20 cellular contexts compared by ENCODE assay signal in genomic region chr6:3620389-3620788, GRCh38.
DNase-seq lines count a peak whose midpoint lies in the region; ATAC-seq, FAIRE-seq and TF ChIP-seq lines count a peak whose summit lies in the region.
"Had no signal": no experiment of that assay in that cellular context is flagged by ENCODE, and none has a peak within 500 bp of the region (broad histone marks: within the 10 kb centered on the region; RNA-seq: fewer than 3 reads in every experiment).

No MANE protein-coding gene starts in this region.

- H3K4me1 Mint-ChIP-seq in activated CD8-positive, alpha-beta T cell treated with anti-CD3 and anti-CD28 coated beads, Interleukin-2, amount 10 ng/mL, durations not matched to agents 7 days and 5 days (ENCODE audit: low read depth), result peaks cover 15% of the 10 kb centered on the region
- H3K4me1 Mint-ChIP-seq in activated CD8-positive, alpha-beta T cell treated with anti-CD3 and anti-CD28 coated beads for 36 hours (ENCODE audit: low read depth), result peaks cover 9% of the 10 kb centered on the region
- H3K4me1 Mint-ChIP-seq in naive thymus-derived CD8-positive, alpha-beta T cell, result peaks cover 5 to 22% (median 15%) of the 10 kb centered on the region in 4 donors

- no CpG with 5 or more reads among the region's 8 CpGs for WGBS in neuronal stem cell (ENCODE audit: extremely low coverage in 2 of 2, insufficient read length in 2 of 2, insufficient replicate concordance in 1 of 2), 2 donors

- H3K4me3 ChIP-seq in bronchial epithelial cell (ENCODE audit: low read depth, low read length) (no peak overlapping the region), neuronal stem cell (ENCODE audit: low read length in 2 of 2) (peak overlapping the region in 1 of 2 donors; percentile 9), gastrocnemius medialis (no peak overlapping the region)
- H3K4me3 ChIP-seq: A549, GM23338 had no signal

- H3K27me3 Mint-ChIP-seq in activated CD8-positive, alpha-beta T cell treated with anti-CD3 and anti-CD28 coated beads, Interleukin-2, amount 10 ng/mL, durations not matched to agents 7 days and 5 days (ENCODE audit: low read depth), result peaks cover 18% of the 10 kb centered on the region
- H3K27me3 Mint-ChIP-seq in activated CD8-positive, alpha-beta T cell treated with anti-CD3 and anti-CD28 coated beads for 36 hours, result peaks cover 10% of the 10 kb centered on the region
- H3K27me3 Mint-ChIP-seq in naive thymus-derived CD8-positive, alpha-beta T cell, result peaks cover 0 to 13% (median 3%) of the 10 kb centered on the region in 5 donors

- H3K36me3 ChIP-seq in bronchial epithelial cell (ENCODE audit: control insufficient read depth, insufficient read depth, low read length) (no peaks in the 10 kb centered on the region), neuronal stem cell (replicated peaks in 1 of 2; ENCODE audit: control insufficient read depth in 2 of 2, insufficient read depth in 2 of 2, low read length in 2 of 2) (no peaks in the 10 kb centered on the region), gastrocnemius medialis (no peaks in the 10 kb centered on the region)

- H4K91ac ChIP-seq in neuronal stem cell (ENCODE audit: low read depth, low read length, poor library complexity), result no peak overlapping the region

- ATAC-seq in activated CD8-positive, alpha-beta T cell treated with anti-CD3 and anti-CD28 coated beads, Interleukin-2, amount 10 ng/mL, durations not matched to agents 7 days and 5 days, result no peak
- ATAC-seq in activated CD8-positive, alpha-beta T cell treated with anti-CD3 and anti-CD28 coated beads for 36 hours, result no peak
- no peak for ATAC-seq in naive thymus-derived CD8-positive, alpha-beta T cell
- no peak for ATAC-seq in gastrocnemius medialis
- ATAC-seq: A549, GM23338 had no signal

- H2BK5ac ChIP-seq in neuronal stem cell (ENCODE audit: low read length), result no peak overlapping the region

- H2BK12ac ChIP-seq in neuronal stem cell (ENCODE audit: low read length), result no peak overlapping the region

- H3K79me1 ChIP-seq in neuronal stem cell (ENCODE audit: low read depth, low read length), result no peaks in the 10 kb centered on the region

- no peak overlapping the region for H3K14ac ChIP-seq in neuronal stem cell (ENCODE audit: low read length)

- H3K27me3 ChIP-seq in bronchial epithelial cell (ENCODE audit: control insufficient read depth, insufficient read depth, low read length) (peaks cover 5% of the 10 kb centered on the region), neuronal stem cell (ENCODE audit: control insufficient read depth in 3 of 3, insufficient read depth in 3 of 3, low read depth in 1 of 3, low read length in 3 of 3) (peaks cover 0 to 4% (median 0%) of the 10 kb centered on the region in 3 experiments), gastrocnemius medialis (peaks cover 0 to 6% (median 6%) of the 10 kb centered on the region in 3 donors)

- H2BK120ac ChIP-seq in neuronal stem cell (ENCODE audit: low read depth, low read length), result no peak overlapping the region

- H3K4ac ChIP-seq in neuronal stem cell (ENCODE audit: low read length), result no peak overlapping the region

- in situ Hi-C loops in gastrocnemius medialis (cut with MboI; ENCODE audit: low sequenced_read_pairs in 4 of 4), result no loop called here

- no peak overlapping the region for H3K4me2 ChIP-seq in neuronal stem cell (ENCODE audit: insufficient read depth, low read length, poor library complexity, severe bottlenecking)
- H3K4me2 ChIP-seq: A549, GM23338 had no signal

- TF ChIP-seq POLR2A in gastrocnemius medialis (IDR thresholded peaks at IDR 0.05), result no peak

- no peak overlapping the region for H3K27ac Mint-ChIP-seq in activated CD8-positive, alpha-beta T cell treated with anti-CD3 and anti-CD28 coated beads, Interleukin-2, amount 10 ng/mL, durations not matched to agents 7 days and 5 days
- no peak overlapping the region for H3K27ac Mint-ChIP-seq in activated CD8-positive, alpha-beta T cell treated with anti-CD3 and anti-CD28 coated beads for 36 hours
- H3K27ac Mint-ChIP-seq in naive thymus-derived CD8-positive, alpha-beta T cell, result no peak overlapping the region
- H3K27ac Mint-ChIP-seq: CD4-positive, alpha-beta T cell; GM23338 had no signal

- FAIRE-seq in bronchial epithelial cell (lab: Jason Lieb, UNC) (peak; percentile 94), urothelium cell line (lab: Jason Lieb, UNC) (peak; percentile 65)
- FAIRE-seq: A549, GM12892, GM18507 had no signal

- no peak overlapping the region for H3K4me3 Mint-ChIP-seq in activated CD8-positive, alpha-beta T cell treated with anti-CD3 and anti-CD28 coated beads, Interleukin-2, amount 10 ng/mL, durations not matched to agents 7 days and 5 days
- no peak overlapping the region for H3K4me3 Mint-ChIP-seq in activated CD8-positive, alpha-beta T cell treated with anti-CD3 and anti-CD28 coated beads for 36 hours
- H3K4me3 Mint-ChIP-seq in naive thymus-derived CD8-positive, alpha-beta T cell, result no peak overlapping the region
- H3K4me3 Mint-ChIP-seq: CD4-positive, alpha-beta T cell; GM23338 had no signal

- no peak overlapping the region for H3K23ac ChIP-seq in neuronal stem cell (ENCODE audit: low read depth, low read length, poor library complexity)

- no peak overlapping the region for H2BK15ac ChIP-seq in neuronal stem cell (ENCODE audit: low read length)

- H4K8ac ChIP-seq in neuronal stem cell (ENCODE audit: low read depth, low read length), result no peak overlapping the region

- H3K36me3 Mint-ChIP-seq in activated CD8-positive, alpha-beta T cell treated with anti-CD3 and anti-CD28 coated beads, Interleukin-2, amount 10 ng/mL, durations not matched to agents 7 days and 5 days (ENCODE audit: low read depth), result no peaks in the 10 kb centered on the region
- no peaks in the 10 kb centered on the region for H3K36me3 Mint-ChIP-seq in activated CD8-positive, alpha-beta T cell treated with anti-CD3 and anti-CD28 coated beads for 36 hours (ENCODE audit: low read depth)
- no peaks in the 10 kb centered on the region for H3K36me3 Mint-ChIP-seq in naive thymus-derived CD8-positive, alpha-beta T cell

- DNase-seq in activated CD8-positive, alpha-beta T cell treated with anti-CD3 and anti-CD28 coated beads, Interleukin-2, amount 10 ng/mL, durations not matched to agents 7 days and 5 days, result peak; percentile 15
- no peak for DNase-seq in activated CD8-positive, alpha-beta T cell treated with anti-CD3 and anti-CD28 coated beads for 36 hours
- DNase-seq in bronchial epithelial cell (ENCODE audit: low read depth), result no peak
- DNase-seq in neuronal stem cell (ENCODE audit: low spot score), result no peak
- no peak for DNase-seq in urothelium cell line (ENCODE audit: low spot score)
- no peak for DNase-seq in naive thymus-derived CD8-positive, alpha-beta T cell
- DNase-seq in gastrocnemius medialis, result no peak
- DNase-seq: AML-193; Caco-2; CD4-positive, alpha-beta T cell; DMS153; DMS79; GDM1; H7 had no signal

- H3K27ac ChIP-seq in neuronal stem cell (replicated peaks; ENCODE audit: low read length), result no peak overlapping the region
- H3K27ac ChIP-seq in gastrocnemius medialis, result no peak overlapping the region
- H3K27ac ChIP-seq: 22Rv1, A549, C4-2B had no signal

- no peak overlapping the region for H2AK5ac ChIP-seq in neuronal stem cell (ENCODE audit: low read depth, low read length)

- H3K9me3 Mint-ChIP-seq in activated CD8-positive, alpha-beta T cell treated with anti-CD3 and anti-CD28 coated beads, Interleukin-2, amount 10 ng/mL, durations not matched to agents 7 days and 5 days (ENCODE audit: insufficient read depth), result no peaks in the 10 kb centered on the region
- no peaks in the 10 kb centered on the region for H3K9me3 Mint-ChIP-seq in activated CD8-positive, alpha-beta T cell treated with anti-CD3 and anti-CD28 coated beads for 36 hours
- no peaks in the 10 kb centered on the region for H3K9me3 Mint-ChIP-seq in naive thymus-derived CD8-positive, alpha-beta T cell
- H3K9me3 Mint-ChIP-seq: CD4-positive, alpha-beta T cell; GM23338 had no signal

- H3K9ac ChIP-seq in neuronal stem cell (ENCODE audit: low read depth, low read length, poor library complexity), result peak overlapping the region; percentile 38

- CTCF ChIA-PET in activated CD8-positive, alpha-beta T cell treated with anti-CD3 and anti-CD28 coated beads, Interleukin-2, amount 10 ng/mL, durations not matched to agents 7 days and 5 days (lab: Charles Lee), result no interaction called here
- CTCF ChIA-PET in activated CD8-positive, alpha-beta T cell treated with anti-CD3 and anti-CD28 coated beads for 36 hours (lab: Charles Lee), result no interaction called here

- POLR2A ChIA-PET in activated CD8-positive, alpha-beta T cell treated with anti-CD3 and anti-CD28 coated beads, Interleukin-2, amount 10 ng/mL, durations not matched to agents 7 days and 5 days (lab: Charles Lee), result no interaction called here
- POLR2A ChIA-PET in activated CD8-positive, alpha-beta T cell treated with anti-CD3 and anti-CD28 coated beads for 36 hours (lab: Charles Lee), result no interaction called here
- POLR2A ChIA-PET in naive thymus-derived CD8-positive, alpha-beta T cell (lab: Charles Lee), result no interaction called here

- peaks cover 3 to 16% of the 10 kb centered on the region in 2 donors for H3K4me1 ChIP-seq in neuronal stem cell (ENCODE audit: control insufficient read depth in 2 of 2, insufficient read depth in 1 of 2, low read depth in 1 of 2, low read length in 2 of 2)
- no peaks in the 10 kb centered on the region for H3K4me1 ChIP-seq in gastrocnemius medialis
- H3K4me1 ChIP-seq: A549, Caco-2 had no signal

- TF ChIP-seq CTCF in activated CD8-positive, alpha-beta T cell treated with anti-CD3 and anti-CD28 coated beads for 36 hours (IDR thresholded peaks at IDR 0.05), result no peak
- TF ChIP-seq CTCF in bronchial epithelial cell (IDR thresholded peaks at IDR 0.05; ENCODE audit: insufficient read depth, low read length, severe bottlenecking) (no peak), gastrocnemius medialis (IDR thresholded peaks at IDR 0.05 in 4 of 5, conservative IDR thresholded peaks at IDR 0.05 in 1 of 5) (no peak)

- no peak overlapping the region for H3K18ac ChIP-seq in neuronal stem cell (ENCODE audit: low read length)

- no peak overlapping the region for H2AFZ ChIP-seq in neuronal stem cell (ENCODE audit: low read length)
- H2AFZ ChIP-seq: GM23338 had no signal

- intact Hi-C loops in activated CD8-positive, alpha-beta T cell treated with anti-CD3 and anti-CD28 coated beads for 36 hours (cut with micrococcal nuclease), result no loop called here
- intact Hi-C loops in gastrocnemius medialis (cut with DNase I; ENCODE audit: low total_unique reads), result no loop called here

- no peaks in the 10 kb centered on the region for H3K9me3 ChIP-seq in neuronal stem cell (replicated peaks in 1 of 2; ENCODE audit: control insufficient read depth in 2 of 2, insufficient read depth in 1 of 2, low read depth in 1 of 2, low read length in 2 of 2)
- no peaks in the 10 kb centered on the region for H3K9me3 ChIP-seq in gastrocnemius medialis
- H3K9me3 ChIP-seq: A549, Caco-2 had no signal
